ENCODE assay signal across 24 cellular contexts in genomic region chr4:114137984-114138383, GRCh38.
DNase-seq lines count a peak whose midpoint lies in the region; TF ChIP-seq lines count a peak whose summit lies in the region.
"Had no signal": no experiment of that assay in that cellular context is flagged by ENCODE, and none has a peak within 500 bp of the region (broad histone marks: within the 10 kb centered on the region; RNA-seq: fewer than 3 reads in every experiment).

No MANE protein-coding gene starts in this region.

- no peak overlapping the region for H3K4me3 Mint-ChIP-seq in nephron progenitor cell
- H3K4me3 Mint-ChIP-seq: CD14-positive monocyte; CD4-positive, alpha-beta T cell; HFFc6 had no signal

- no peaks in the 10 kb centered on the region for H3K4me1 Mint-ChIP-seq in nephron progenitor cell
- H3K4me1 Mint-ChIP-seq: CD14-positive monocyte had no signal

- no peaks in the 10 kb centered on the region for H3K27me3 Mint-ChIP-seq in nephron progenitor cell (ENCODE audit: low read depth, poor library complexity)

- TF ChIP-seq CTCF in osteoblast (IDR thresholded peaks at IDR 0.05; ENCODE audit: extremely low read depth, low read depth, low read length) = no peak
- TF ChIP-seq CTCF in nephron progenitor cell (IDR thresholded peaks at IDR 0.05) = no peak

- H3K4me1 ChIP-seq in osteoblast (ENCODE audit: insufficient read depth, low read length) = peaks cover 8% of the 10 kb centered on the region
- H3K4me1 ChIP-seq: A549; BE2C; BLaER1 treated with 17β-estradiol and CSF1 and Interleukin-3, amounts not matched to agents 10 nM and 100 nM; HAP-1 had no signal

- H2AFZ ChIP-seq in osteoblast (ENCODE audit: low read length) = peak overlapping the region; percentile 61

- no peaks in the 10 kb centered on the region for H3K36me3 Mint-ChIP-seq in nephron progenitor cell (ENCODE audit: low read depth)
- H3K36me3 Mint-ChIP-seq: CD14-positive monocyte; CD8-positive, alpha-beta memory T cell had no signal

- H3K27ac Mint-ChIP-seq in nephron progenitor cell = no peak overlapping the region
- H3K27ac Mint-ChIP-seq: CD14-positive monocyte; CD4-positive, alpha-beta T cell; CD8-positive, alpha-beta memory T cell; HFFc6 had no signal

- in situ Hi-C loops in SK-MEL-5 (cut with HindIII; ENCODE audit: low pct_unique_long_range_greater_than_20kb, low sequenced_read_pairs) = no loop called here

- no peaks in the 10 kb centered on the region for H3K9me3 ChIP-seq in osteoblast (ENCODE audit: low read depth, low read length)
- H3K9me3 ChIP-seq: A549; BE2C; BLaER1 treated with 17β-estradiol and CSF1 and Interleukin-3, amounts not matched to agents 10 nM and 100 nM; HAP-1 had no signal

- H3K4me2 ChIP-seq in osteoblast (ENCODE audit: insufficient read depth, low read length) = no peak overlapping the region
- H3K4me2 ChIP-seq: A549; BLaER1 treated with 17β-estradiol and CSF1 and Interleukin-3, amounts not matched to agents 10 nM and 100 nM had no signal

- no peaks in the 10 kb centered on the region for H3K36me3 ChIP-seq in osteoblast (ENCODE audit: insufficient read depth, low read length)
- H3K36me3 ChIP-seq: BE2C; BLaER1 treated with 17β-estradiol and CSF1 and Interleukin-3, amounts not matched to agents 10 nM and 100 nM; HAP-1 had no signal

- no peak overlapping the region for H3K27ac ChIP-seq in osteoblast (ENCODE audit: low read depth, low read length)
- H3K27ac ChIP-seq: A549; BLaER1 treated with 17β-estradiol and CSF1 and Interleukin-3, amounts not matched to agents 10 nM and 100 nM had no signal

- peaks cover 3% of the 10 kb centered on the region for H3K9me3 Mint-ChIP-seq in nephron progenitor cell
- H3K9me3 Mint-ChIP-seq: CD4-positive, alpha-beta T cell; HFFc6 had no signal

- peak; percentile 82 for DNase-seq in COLO829 (ENCODE audit: low spot score)
- DNase-seq in SK-MEL-5 (ENCODE audit: low read depth, low spot score) = peak; percentile 95
- DNase-seq in epidermal melanocyte (ENCODE audit: insufficient read length, low spot score) = peak; percentile 50
- DNase-seq in osteoblast (ENCODE audit: insufficient read length, low spot score, missing footprints) = peak; percentile 54
- DNase-seq in MV-4-11 (lab: John Stamatoyannopoulos, UW) = no peak
- no peak for DNase-seq in nephron progenitor cell
- no peak for DNase-seq in NCI-H345 treated with DMSO at 0.1 percent for 48 hours (lab: John Stamatoyannopoulos, UW; ENCODE audit: unreplicated experiment)
- DNase-seq: 8988T; ACHN; AML-193; BE2C; Calu3; CD4-positive, alpha-beta T cell; CD8-positive, alpha-beta memory T cell; COR-L47; DMS53; DMS79 treated with DMSO at 0.1 percent for 48 hours; GF-D8; GOT3; HFFc6 had no signal

- H3K4me3 ChIP-seq in osteoblast (ENCODE audit: insufficient read depth, low read length) = no peak overlapping the region
- H3K4me3 ChIP-seq: A549; BLaER1 treated with 17β-estradiol and CSF1 and Interleukin-3, amounts not matched to agents 10 nM and 100 nM; HAP-1 had no signal

- no peaks in the 10 kb centered on the region for H3K79me2 ChIP-seq in osteoblast (ENCODE audit: insufficient read depth, low read length)

- no peaks in the 10 kb centered on the region for H4K20me1 ChIP-seq in osteoblast (ENCODE audit: insufficient read depth, low read length)
- H4K20me1 ChIP-seq: BLaER1 treated with 17β-estradiol and CSF1 and Interleukin-3, amounts not matched to agents 10 nM and 100 nM had no signal

- no peaks in the 10 kb centered on the region for H3K27me3 ChIP-seq in osteoblast (ENCODE audit: insufficient read depth, low read length)
- H3K27me3 ChIP-seq: BE2C; BLaER1 treated with 17β-estradiol and CSF1 and Interleukin-3, amounts not matched to agents 10 nM and 100 nM had no signal

Comparison
In these comparisons a context has a peak if more than half of its experiments do, and no peak if none do; other contexts are left out.
1. DNase-seq: peak in COLO829 (single experiment), SK-MEL-5 (single experiment), epidermal melanocyte (single experiment) and osteoblast (single experiment); none in MV-4-11 (single experiment), nephron progenitor cell (single experiment) and NCI-H345 treated with DMSO at 0.1 percent for 48 hours (single experiment).